ENCODE assay signal across 3 cellular contexts in genomic region chr4:94848326-94848725, GRCh38.
"Had no signal": no experiment of that assay in that cellular context is flagged by ENCODE, and none has a peak within 500 bp of the region (broad histone marks: within the 10 kb centered on the region; RNA-seq: fewer than 3 reads in every experiment).

No MANE protein-coding gene starts in this region.

- H3K4me3 ChIP-seq: GM12878 had no signal

- DNase-seq: GDM1, GF-D8 had no signal
